In the genomic region with DNA sequence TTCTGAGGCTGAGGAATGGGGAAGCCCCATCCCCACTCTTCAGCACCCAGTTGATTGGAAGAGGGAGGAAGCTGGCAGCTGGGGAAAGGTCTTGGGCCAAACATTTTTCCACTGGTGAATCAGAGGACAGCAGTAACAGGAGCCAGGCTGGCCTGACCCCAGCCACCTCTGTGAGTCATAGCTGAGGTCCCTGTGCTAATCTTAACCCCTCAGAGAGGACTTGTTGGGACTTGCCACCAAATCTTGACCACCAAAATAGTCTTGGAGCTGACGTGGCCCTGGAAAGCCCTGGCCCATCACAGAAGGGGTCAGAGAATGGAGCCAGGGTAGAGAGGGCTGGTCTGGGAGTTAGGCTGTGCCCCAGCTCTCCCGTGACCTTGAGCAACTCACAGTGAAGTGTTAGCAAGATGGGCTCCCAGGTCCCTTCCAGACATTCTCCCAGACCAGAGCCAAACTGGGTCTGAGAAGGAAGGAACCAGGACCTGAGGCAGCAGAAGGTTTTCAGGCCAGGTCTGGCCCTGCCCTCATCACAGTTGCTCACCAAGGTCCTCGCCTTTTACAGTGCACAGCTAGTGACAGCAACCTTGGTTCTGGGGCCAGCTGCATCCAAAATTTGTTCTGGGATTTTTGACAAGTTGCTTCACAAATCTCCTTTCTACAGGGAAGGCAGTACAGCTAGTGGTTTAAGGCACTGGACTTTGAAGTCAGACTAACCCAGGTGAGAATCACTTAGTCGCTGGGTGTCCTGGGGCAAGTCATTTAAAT, we compare ENCODE assay signal across 10 cellular contexts.
A peak's percentile ranks its signal among the peaks of the same experiment; 100 is the strongest.
DNase-seq lines count a peak whose midpoint lies in the region; TF ChIP-seq lines count a peak whose summit lies in the region.
"Had no signal": no experiment of that assay in that cellular context is flagged by ENCODE, and none has a peak within 500 bp of the region (broad histone marks: within the 10 kb centered on the region; RNA-seq: fewer than 3 reads in every experiment).

No MANE protein-coding gene starts in this region.

- intact Hi-C loops in CD4-positive, alpha-beta memory T cell (cut with micrococcal nuclease): no loop called here
- intact Hi-C loops in vagina (cut with DNase I): no loop called here

- peak overlapping the region; percentile 40 for H3K27ac ChIP-seq in SJCRH30
- no peak overlapping the region for H3K27ac ChIP-seq in CD4-positive, alpha-beta memory T cell (ENCODE audit: low read depth, low read length)
- H3K27ac ChIP-seq in vagina: no peak overlapping the region

- no peak for TF ChIP-seq CTCF in GM12865 (IDR thresholded peaks at IDR 0.05; ENCODE audit: insufficient read depth, low read depth, low read length, missing control alignments)
- no peak for TF ChIP-seq CTCF in foreskin fibroblast (IDR thresholded peaks at IDR 0.05; ENCODE audit: low read depth, low read length)
- no peak for TF ChIP-seq CTCF in vagina (IDR thresholded peaks at IDR 0.05)

- H3K9me3 ChIP-seq in SJCRH30 (replicated peaks) (no peaks in the 10 kb centered on the region; the same call in 1 of the 2 replicates), vagina (no peaks in the 10 kb centered on the region)
- H3K9me3 ChIP-seq in CD4-positive, alpha-beta memory T cell (ENCODE audit: control insufficient read depth in 1 of 2, low read length in 2 of 2): no peaks in the 10 kb centered on the region

- peaks cover 2 to 4% of the 10 kb centered on the region in 2 donors for H3K27me3 Mint-ChIP-seq in CD4-positive, alpha-beta memory T cell

- POLR2A ChIA-PET in CD4-positive, alpha-beta memory T cell (lab: Charles Lee; ENCODE audit: partially characterized antibody): no interaction called here

- peaks cover 0 to 4% (median 0%) of the 10 kb centered on the region in 8 donors for H3K9me3 Mint-ChIP-seq in CD4-positive, alpha-beta memory T cell
- H3K9me3 Mint-ChIP-seq: dendritic cell treated with granulocyte-macrophage colony-stimulating factor and Interleukin-4, amounts not matched to agents 40 ng/mL and 50 ng/mL, for 4 days had no signal

- no peak overlapping the region for H3K27ac Mint-ChIP-seq in CD4-positive, alpha-beta memory T cell
- H3K27ac Mint-ChIP-seq: dendritic cell treated with granulocyte-macrophage colony-stimulating factor and Interleukin-4, amounts not matched to agents 40 ng/mL and 50 ng/mL, for 4 days had no signal

- H3K4me3 Mint-ChIP-seq in CD4-positive, alpha-beta memory T cell: no peak overlapping the region
- H3K4me3 Mint-ChIP-seq: dendritic cell treated with granulocyte-macrophage colony-stimulating factor and Interleukin-4, amounts not matched to agents 40 ng/mL and 50 ng/mL, for 4 days had no signal

- CTCF ChIA-PET in CD4-positive, alpha-beta memory T cell (lab: Charles Lee; ENCODE audit: partially characterized antibody): no interaction called here

- TF ChIP-seq POLR2A in vagina (IDR thresholded peaks at IDR 0.05): no peak

- no peaks in the 10 kb centered on the region for H3K4me1 Mint-ChIP-seq in CD4-positive, alpha-beta memory T cell

- H3K36me3 ChIP-seq in SJCRH30: no peaks in the 10 kb centered on the region
- H3K36me3 ChIP-seq in CD4-positive, alpha-beta memory T cell (ENCODE audit: insufficient read depth, low read length): no peaks in the 10 kb centered on the region
- no peaks in the 10 kb centered on the region for H3K36me3 ChIP-seq in vagina

- H3K27me3 ChIP-seq in SJCRH30 (no peaks in the 10 kb centered on the region), vagina (no peaks in the 10 kb centered on the region)
- H3K27me3 ChIP-seq in CD4-positive, alpha-beta memory T cell (ENCODE audit: insufficient read depth, low read length): no peaks in the 10 kb centered on the region

- H3K36me3 Mint-ChIP-seq in CD4-positive, alpha-beta memory T cell: no peaks in the 10 kb centered on the region

- H3K4me3 ChIP-seq in GM12865 (ENCODE audit: low read depth, low read length) (no peak overlapping the region), SJCRH30 (no peak overlapping the region), foreskin fibroblast (ENCODE audit: low read depth in 1 of 2, low read length in 2 of 2) (no peak overlapping the region), vagina (no peak overlapping the region)
- H3K4me3 ChIP-seq in CD4-positive, alpha-beta memory T cell (ENCODE audit: low read length in 2 of 2): no peak overlapping the region

- peaks cover 50% of the 10 kb centered on the region for H3K4me1 ChIP-seq in SJCRH30
- no peaks in the 10 kb centered on the region for H3K4me1 ChIP-seq in CD4-positive, alpha-beta memory T cell (ENCODE audit: insufficient read depth, low read length)
- peaks cover 23% of the 10 kb centered on the region for H3K4me1 ChIP-seq in vagina

- peak; percentile 21 for DNase-seq in GM12865 (ENCODE audit: low read depth)
- DNase-seq in SJCRH30: peak; percentile 68 to 78
- peak; percentile 80 to 88 for DNase-seq in foreskin fibroblast
- peak; percentile 24 for DNase-seq in pulmonary artery endothelial cell (ENCODE audit: low read depth, low spot score)
- no peak for DNase-seq in COLO829 (ENCODE audit: low spot score)
- no peak for DNase-seq in stimulated activated CD4-positive, alpha-beta T cell treated with anti-CD3 and anti-CD28 coated beads, Interleukin-2, amount 100 ng/mL, for 24 hours
- DNase-seq in CD4-positive, alpha-beta memory T cell: no peak
- no peak for DNase-seq in vagina (ENCODE audit: extremely low spot score in 2 of 2)
- DNase-seq: activated CD4-positive, alpha-beta T cell treated with anti-CD3 and anti-CD28 coated beads, Interleukin-2, amount 50 U/mL, for 48 hours had no signal

Comparison
In these comparisons a context has a peak if more than half of its experiments do, and no peak if none do; other contexts are left out.
1. DNase-seq: peak in GM12865 (single experiment), SJCRH30 (2 of 2), foreskin fibroblast (2 of 2) and pulmonary artery endothelial cell (single experiment); none in COLO829 (single experiment), stimulated activated CD4-positive, alpha-beta T cell treated with anti-CD3 and anti-CD28 coated beads, Interleukin-2, amount 100 ng/mL, for 24 hours (0 of 2), CD4-positive, alpha-beta memory T cell (0 of 5) and vagina (0 of 2).